Comparison of ENCODE assay signal across 12 cellular contexts in genomic region chr11:108713076-108713790, GRCh38. TPM values are rescaled to one million over a fixed set of nuclear protein-coding genes. Genes with fewer than 3 reads are reported as not detected.
DNase-seq lines count a peak whose midpoint lies in the region; ATAC-seq and TF ChIP-seq lines count a peak whose summit lies in the region.
"Had no signal": no experiment of that assay in that cellular context is flagged by ENCODE, and none has a peak within 500 bp of the region (broad histone marks: within the 10 kb centered on the region; RNA-seq: fewer than 3 reads in every experiment).

No MANE protein-coding gene starts in this region.

- TF ChIP-seq CTCF in HFFc6 (IDR thresholded peaks at IDR 0.05) (no peak), OCI-LY3 (IDR thresholded peaks at IDR 0.05; ENCODE audit: low read depth, low read length) (no peak), ovary (IDR thresholded peaks at IDR 0.05) (no peak)

- peaks cover 24% of the 10 kb centered on the region for H3K4me1 ChIP-seq in OCI-LY3 (ENCODE audit: low read length)
- H3K4me1 ChIP-seq in ovary (ENCODE audit: insufficient read depth) = no peaks in the 10 kb centered on the region
- H3K4me1 ChIP-seq: gastrocnemius medialis, SJSA1 had no signal

- H3K9me3 Mint-ChIP-seq in HFFc6 = peaks cover 39% of the 10 kb centered on the region

- no peaks in the 10 kb centered on the region for H3K27me3 ChIP-seq in OCI-LY3 (ENCODE audit: low read depth, low read length)
- H3K27me3 ChIP-seq in ovary = no peaks in the 10 kb centered on the region
- H3K27me3 ChIP-seq: gastrocnemius medialis, SJSA1 had no signal

- H3K27ac ChIP-seq in OCI-LY3 (ENCODE audit: low read length) = peak overlapping the region; percentile 55
- H3K27ac ChIP-seq in ovary = no peak overlapping the region
- H3K27ac ChIP-seq: gastrocnemius medialis, SJSA1 had no signal

- peak overlapping the region; percentile 21 for H3K4me3 Mint-ChIP-seq in HFFc6
- H3K4me3 Mint-ChIP-seq: naive thymus-derived CD4-positive, alpha-beta T cell had no signal

- no peak for TF ChIP-seq EP300 in ovary (IDR thresholded peaks at IDR 0.05)

- TF ChIP-seq POLR2A in erythroblast (IDR thresholded peaks at IDR 0.05; ENCODE audit: low read length) (no peak), ovary (IDR thresholded peaks at IDR 0.05) (no peak)

- H3K79me2 ChIP-seq in OCI-LY3 (ENCODE audit: low read length) = peaks cover 25% of the 10 kb centered on the region

- H3K36me3 ChIP-seq in OCI-LY3 (replicated peaks; ENCODE audit: low read depth, low read length) (peaks cover 17% of the 10 kb centered on the region), ovary (no peaks in the 10 kb centered on the region)

- H3K4me1 Mint-ChIP-seq in HFFc6 (ENCODE audit: low read depth) = peaks cover 30% of the 10 kb centered on the region

- WGBS in ovary, 3 donors = 90 to 94% (median 90%) methylated on average over 4 of the region's 4 CpGs

- peaks cover 2% of the 10 kb centered on the region; the same call in 1 of the 2 replicates for H3K27me3 Mint-ChIP-seq in HFFc6 (ENCODE audit: insufficient read depth)
- H3K27me3 Mint-ChIP-seq: naive thymus-derived CD4-positive, alpha-beta T cell had no signal

- peak overlapping the region; percentile 64 for H3K4me2 ChIP-seq in OCI-LY3 (ENCODE audit: low read length)

- H3K36me3 Mint-ChIP-seq in HFFc6 (ENCODE audit: low read depth) = peaks cover 72% of the 10 kb centered on the region

- peak overlapping the region; percentile 59 for H3K27ac Mint-ChIP-seq in HFFc6
- H3K27ac Mint-ChIP-seq: naive thymus-derived CD4-positive, alpha-beta T cell had no signal

- DNase-seq in HFFc6 = peak; percentile 42
- peak; percentile 20 for DNase-seq in glomerular visceral epithelial cell (ENCODE audit: extremely low spot score)
- DNase-seq in erythroblast (lab: John Stamatoyannopoulos, UW) = no peak
- DNase-seq in AML-193 (lab: John Stamatoyannopoulos, UW) = no peak
- no peak for DNase-seq in ovary
- DNase-seq in HK-2 (ENCODE audit: unreplicated experiment) = no peak
- DNase-seq: gastrocnemius medialis; H7; naive thymus-derived CD4-positive, alpha-beta T cell had no signal

- peaks cover 6% of the 10 kb centered on the region for H4K20me1 ChIP-seq in OCI-LY3 (ENCODE audit: insufficient read depth, low read length)

- intact Hi-C loops in ovary (cut with DNase I) = no loop called here

- no peaks in the 10 kb centered on the region for H3K9me3 ChIP-seq in OCI-LY3 (ENCODE audit: insufficient read depth, low read length)
- peaks cover 0 to 4% of the 10 kb centered on the region in 2 donors for H3K9me3 ChIP-seq in ovary
- H3K9me3 ChIP-seq: gastrocnemius medialis, SJSA1 had no signal

- ATAC-seq in GM19035 (IDR thresholded peaks at IDR 0.05; ENCODE audit: unreplicated experiment) = peak; percentile 65
- ATAC-seq: gastrocnemius medialis; naive thymus-derived CD4-positive, alpha-beta T cell had no signal

- peak overlapping the region; percentile 40 for H3K4me3 ChIP-seq in OCI-LY3 (ENCODE audit: low read length)
- H3K4me3 ChIP-seq in ovary = no peak overlapping the region
- H3K4me3 ChIP-seq: gastrocnemius medialis, SJSA1 had no signal

- H3K9ac ChIP-seq in OCI-LY3 (ENCODE audit: low read length) = peak overlapping the region; percentile 8; the same call in 1 of the 2 replicates

- no peak overlapping the region for H2AFZ ChIP-seq in OCI-LY3 (ENCODE audit: low read depth, low read length)

RNA-seq across cellular contexts. Expression of gene DDX10, which starts 48.4 kb away (rescaled TPM):
- total RNA-seq in HFFc6 (2021; fragmentation: NEBNext Ultra II Directional; extraction: Animal tissue kit (Norgen Biotek cat#: 25700)) = 10 to 100 TPM; 24.5 to 45.5 (median 33.5) TPM
- total RNA-seq in ovary = 10 to 100 TPM; 13.1 to 34.3 (median 26.4) TPM
- 10 to 100 TPM; 18.3 to 20.0 TPM for polyA plus RNA-seq in ovary

Comparison
In these comparisons a context has a peak if more than half of its experiments do, and no peak if none do; other contexts are left out.
1. DNase-seq: peak in HFFc6 (single experiment) and glomerular visceral epithelial cell (single experiment); none in erythroblast (0 of 2), AML-193 (0 of 2), ovary (0 of 5) and HK-2 (single experiment).